1 cellular context compared by ENCODE assay signal in the genomic region with DNA sequence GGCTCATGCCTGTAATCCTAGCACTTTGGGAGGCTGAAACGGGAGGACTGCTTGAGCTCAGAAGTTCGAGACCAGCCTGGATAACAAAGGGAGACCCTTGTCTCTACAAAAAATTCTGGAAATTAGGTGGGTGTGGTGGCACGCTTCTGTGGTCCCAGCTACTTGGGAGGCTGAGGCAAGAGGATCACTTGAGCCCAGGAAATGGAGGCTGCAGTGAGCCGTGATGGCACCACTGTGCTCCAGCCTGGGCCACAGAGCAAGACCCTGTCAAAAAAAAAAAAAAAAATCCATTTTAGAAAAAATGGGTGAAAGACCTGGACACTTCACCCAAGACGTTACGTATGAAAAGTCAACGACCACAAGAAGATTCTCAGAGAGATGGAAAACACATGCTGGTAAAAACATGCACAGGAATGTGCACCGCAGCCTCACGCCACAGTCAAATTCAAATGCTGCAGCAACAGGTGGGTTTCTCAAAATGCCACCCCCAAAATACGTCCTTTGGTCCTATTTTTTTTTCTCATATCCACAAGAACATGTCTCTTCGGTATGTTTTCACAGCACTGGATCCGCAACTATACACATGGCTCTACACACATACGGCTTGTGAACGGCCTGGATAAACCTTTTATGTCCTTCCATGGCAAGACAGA.
TF ChIP-seq lines count a peak whose summit lies in the region.

No MANE protein-coding gene starts in this region.

TF ChIP-seq in GM12891, 5 proteins besides CTCF, POLR2A, EP300 and RAD21:
- TF ChIP-seq POLR2AphosphoS5 (IDR thresholded peaks at IDR 0.05; ENCODE audit: low read depth, low read length) = peak; percentile 70; the same call in 1 of the 2 replicates
- TF ChIP-seq SPI1 (IDR thresholded peaks at IDR 0.05; ENCODE audit: low read depth, low read length) = no peak
- TF ChIP-seq PAX5 (IDR thresholded peaks at IDR 0.05; ENCODE audit: insufficient read depth, low read length, severe bottlenecking) = no peak
- TF ChIP-seq TAF1 (IDR thresholded peaks at IDR 0.05; ENCODE audit: low read depth, low read length) = no peak
- no peak for TF ChIP-seq POU2F2 (IDR thresholded peaks at IDR 0.05; ENCODE audit: low read depth, low read length)
